In the genomic region with DNA sequence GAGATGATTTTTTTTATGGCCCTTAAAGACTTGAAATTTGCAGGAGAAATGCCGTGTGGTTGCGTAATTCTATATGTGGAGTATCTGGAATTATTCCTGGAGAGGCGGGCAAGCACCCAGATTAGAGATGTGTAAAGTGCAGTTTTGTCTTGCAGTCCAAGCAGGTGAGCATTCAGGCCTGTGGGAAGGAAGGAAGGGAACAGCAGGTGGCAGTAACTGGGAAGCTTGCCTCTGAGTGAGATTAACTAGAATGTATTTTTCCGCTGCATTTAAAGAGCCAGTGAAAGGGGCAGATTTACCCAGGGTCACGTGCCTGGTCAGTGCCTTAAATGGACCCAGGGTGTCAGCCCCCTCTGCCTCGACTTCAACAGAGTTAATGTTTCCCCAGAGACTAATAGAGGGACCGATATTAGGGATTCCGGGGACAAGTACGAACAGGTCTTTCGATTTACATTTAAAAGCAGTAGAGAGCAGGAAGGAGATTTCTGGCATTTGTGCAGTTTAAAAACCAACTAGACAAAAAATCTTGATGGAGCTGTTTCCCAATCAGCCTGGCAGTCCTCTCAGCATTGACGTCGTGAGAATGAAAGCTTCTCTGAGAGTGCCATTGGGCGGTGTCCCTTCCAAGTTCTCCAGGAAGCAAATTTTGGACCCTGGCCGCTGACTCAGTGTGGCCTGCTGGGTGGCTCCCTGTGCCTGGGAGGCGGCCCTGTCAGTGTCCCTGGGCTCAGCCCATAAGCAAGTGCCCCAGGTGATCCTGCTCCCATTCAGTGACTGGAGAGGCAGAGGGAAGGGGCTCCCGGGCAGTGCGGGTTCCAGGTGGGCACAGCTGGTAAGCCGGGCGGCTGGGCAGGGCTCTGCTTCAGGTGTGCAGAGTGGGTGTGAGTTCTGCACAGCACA, we compare ENCODE assay signal across 8 cellular contexts. TPM values are rescaled to one million over a fixed set of nuclear protein-coding genes. Genes with fewer than 3 reads are reported as not detected.
DNase-seq lines count a peak whose midpoint lies in the region; ATAC-seq and TF ChIP-seq lines count a peak whose summit lies in the region.

No MANE protein-coding gene starts in this region.

- peaks cover 3% of the 10 kb centered on the region for H3K36me3 Mint-ChIP-seq in IgD-negative memory B cell

- peak overlapping the region in 2 of 4 donors; percentile 58 to 79 for H3K4me3 Mint-ChIP-seq in IgD-negative memory B cell

- DNase-seq in AG09309 (ENCODE audit: low read depth): peak; percentile 5
- DNase-seq in caudate nucleus (lab: John Stamatoyannopoulos, UW): peak in 28 of 61 donors; percentile 11 to 71 (median 34)
- DNase-seq in left kidney (ENCODE audit: low read depth, low spot score): peak; percentile 81
- peak; percentile 81 for DNase-seq in superior temporal gyrus (ENCODE audit: extremely low spot score)
- DNase-seq in NCI-H774 (lab: John Stamatoyannopoulos, UW): no peak
- DNase-seq in H4 (ENCODE audit: low spot score): no peak

- no peaks in the 10 kb centered on the region for H3K27me3 Mint-ChIP-seq in IgD-negative memory B cell

- H3K4me1 Mint-ChIP-seq in IgD-negative memory B cell: peaks cover 20 to 35% (median 27%) of the 10 kb centered on the region in 3 donors

- peak; percentile 34 for TF ChIP-seq CTCF in AG09309 (IDR thresholded peaks at IDR 0.05; ENCODE audit: control insufficient read depth, insufficient read depth, low read depth, low read length, missing control alignments)

- H3K4me3 ChIP-seq in AG09309 (ENCODE audit: control insufficient read depth, low read depth, low read length): no peak overlapping the region

- no peaks in the 10 kb centered on the region for H3K9me3 Mint-ChIP-seq in IgD-negative memory B cell

- no peak for ATAC-seq in GM18498 (IDR thresholded peaks at IDR 0.05; ENCODE audit: unreplicated experiment)

- peak overlapping the region in 2 of 3 donors; percentile 18 to 87 for H3K27ac Mint-ChIP-seq in IgD-negative memory B cell

- peak overlapping the region; percentile 77 for H3K27ac ChIP-seq in caudate nucleus (ENCODE audit: low read depth, low read length)

RNA-seq across cellular contexts. Expression of a gene that starts 38.2 kb away (rescaled TPM):
- 2.1 TPM for polyA plus RNA-seq in IgD-negative memory B cell
- 3.9 and 7.4 TPM in 2 replicates for total RNA-seq in H4 (2014; rRNA removed; shearing (Covaris generic))

Comparison
In these comparisons a context has a peak if more than half of its experiments do, and no peak if none do; other contexts are left out.
1. DNase-seq: peak in AG09309 (single experiment), left kidney (single experiment) and superior temporal gyrus (single experiment); none in NCI-H774 (single experiment) and H4 (single experiment).